ENCODE assay signal across 9 cellular contexts in genomic region chr2:63590621-63591408, GRCh38. TPM values are rescaled to one million over a fixed set of nuclear protein-coding genes. Genes with fewer than 3 reads are reported as not detected.
DNase-seq lines count a peak whose midpoint lies in the region; ATAC-seq and TF ChIP-seq lines count a peak whose summit lies in the region.
"Had no signal": no experiment of that assay in that cellular context is flagged by ENCODE, and none has a peak within 500 bp of the region (broad histone marks: within the 10 kb centered on the region; RNA-seq: fewer than 3 reads in every experiment).

No MANE protein-coding gene starts in this region.

- DNase-seq in CD8-positive, alpha-beta T cell = no peak
- DNase-seq in HFF-Myc (ENCODE audit: extremely low read depth, low read depth) (no peak), activated B cell treated with CpG ODN at 0.5 μM for 24 hours (no peak), lung (ENCODE audit: low spot score) (peak; percentile 33), NCI-H82 (lab: John Stamatoyannopoulos, UW) (no peak), DMS79 treated with DMSO at 0.1 percent for 48 hours (lab: John Stamatoyannopoulos, UW) (no peak), superior temporal gyrus (ENCODE audit: extremely low spot score) (no peak)
- DNase-seq: NCI-H226 had no signal

- no peak overlapping the region for H3K4me3 ChIP-seq in CD8-positive, alpha-beta T cell (ENCODE audit: low read depth, low read length)
- H3K4me3 ChIP-seq in HFF-Myc (replicated peaks; ENCODE audit: low read depth, low read length) (peak overlapping the region; percentile 91), lung (no peak overlapping the region)

- peak overlapping the region; percentile 90 for H3K4me3 Mint-ChIP-seq in CD8-positive, alpha-beta T cell
- peak overlapping the region; percentile 97 for H3K4me3 Mint-ChIP-seq in activated B cell treated with CpG ODN at 0.5 μM for 24 hours

- CTCF ChIA-PET in CD8-positive, alpha-beta T cell (lab: Charles Lee) = interaction anchor here (0.7 kb wide), 1 partner anchor 13 kb away, joined by 3 read pairs; no protein-coding TSS in a partner anchor
- CTCF ChIA-PET in activated B cell treated with CpG ODN at 0.5 μM for 24 hours (lab: Charles Lee) = no interaction called here

- H3K27me3 ChIP-seq in CD8-positive, alpha-beta T cell (ENCODE audit: insufficient read depth, low read length) = no peaks in the 10 kb centered on the region
- no peaks in the 10 kb centered on the region for H3K27me3 ChIP-seq in lung (ENCODE audit: control insufficient read depth, insufficient read depth)

- H3K4me1 ChIP-seq in CD8-positive, alpha-beta T cell (ENCODE audit: insufficient read depth, low read length) = peaks cover 19% of the 10 kb centered on the region
- peaks cover 2 to 12% of the 10 kb centered on the region in 2 donors for H3K4me1 ChIP-seq in lung (ENCODE audit: control insufficient read depth in 2 of 2, insufficient read depth in 2 of 2, low read length in 2 of 2)

- H3K4me1 Mint-ChIP-seq in CD8-positive, alpha-beta T cell (ENCODE audit: low read depth) = peaks cover 57% of the 10 kb centered on the region
- peaks cover 47% of the 10 kb centered on the region for H3K4me1 Mint-ChIP-seq in activated B cell treated with CpG ODN at 0.5 μM for 24 hours

- ATAC-seq in CD8-positive, alpha-beta T cell = no peak
- ATAC-seq in activated B cell treated with CpG ODN at 0.5 μM for 24 hours (ENCODE audit: low read depth) = no peak
- ATAC-seq in lung (ENCODE audit: insufficient read depth, low FRiP score) = no peak
- no peak for ATAC-seq in GM18870 (IDR thresholded peaks at IDR 0.05; ENCODE audit: unreplicated experiment)

- peak overlapping the region; percentile 50 for H3K27ac Mint-ChIP-seq in CD8-positive, alpha-beta T cell
- no peak overlapping the region for H3K27ac Mint-ChIP-seq in activated B cell treated with CpG ODN at 0.5 μM for 24 hours

- H3K9me3 Mint-ChIP-seq in CD8-positive, alpha-beta T cell = no peaks in the 10 kb centered on the region
- no peaks in the 10 kb centered on the region for H3K9me3 Mint-ChIP-seq in activated B cell treated with CpG ODN at 0.5 μM for 24 hours

- peaks cover 47% of the 10 kb centered on the region for H3K36me3 Mint-ChIP-seq in CD8-positive, alpha-beta T cell
- H3K36me3 Mint-ChIP-seq in activated B cell treated with CpG ODN at 0.5 μM for 24 hours (ENCODE audit: low read depth) = peaks cover 39% of the 10 kb centered on the region

- WGBS in lung, 2 donors = 48 to 49% methylated on average over 3 of the region's 3 CpGs

- TF ChIP-seq CTCF in CD8-positive, alpha-beta T cell (IDR thresholded peaks at IDR 0.05) = no peak
- TF ChIP-seq CTCF in HFF-Myc (IDR thresholded peaks at IDR 0.05; ENCODE audit: low read depth, low read length, missing control alignments) = no peak
- no peak for TF ChIP-seq CTCF in activated B cell treated with CpG ODN at 0.5 μM for 24 hours (IDR thresholded peaks at IDR 0.05)
- no peak for TF ChIP-seq CTCF in lung (IDR thresholded peaks at IDR 0.05; ENCODE audit: control extremely low read depth, extremely low read depth)

- H3K27ac ChIP-seq in CD8-positive, alpha-beta T cell (ENCODE audit: low read depth, low read length) = no peak overlapping the region
- peak overlapping the region in 1 of 2 donors; percentile 95 for H3K27ac ChIP-seq in lung (ENCODE audit: low read depth in 1 of 2, low read length in 1 of 2)

- H3K36me3 ChIP-seq in CD8-positive, alpha-beta T cell (ENCODE audit: insufficient read depth, low read length) = peaks cover 13% of the 10 kb centered on the region
- peaks cover 3 to 7% of the 10 kb centered on the region in 2 donors for H3K36me3 ChIP-seq in lung (ENCODE audit: control insufficient read depth in 2 of 2, insufficient read depth in 2 of 2, low read length in 2 of 2)

- no peaks in the 10 kb centered on the region for H3K27me3 Mint-ChIP-seq in CD8-positive, alpha-beta T cell (ENCODE audit: low read depth)
- H3K27me3 Mint-ChIP-seq in activated B cell treated with CpG ODN at 0.5 μM for 24 hours = no peaks in the 10 kb centered on the region

- intact Hi-C loops in CD8-positive, alpha-beta T cell (cut with DNase I, micrococcal nuclease) = no loop called here
- intact Hi-C loops in activated B cell treated with CpG ODN at 0.5 μM for 24 hours (cut with micrococcal nuclease) = no loop called here

- POLR2A ChIA-PET in CD8-positive, alpha-beta T cell (lab: Charles Lee) = no interaction called here
- POLR2A ChIA-PET in activated B cell treated with CpG ODN at 0.5 μM for 24 hours (lab: Charles Lee) = no interaction called here

- H3K9me3 ChIP-seq in CD8-positive, alpha-beta T cell (ENCODE audit: low read length) = no peaks in the 10 kb centered on the region
- no peaks in the 10 kb centered on the region for H3K9me3 ChIP-seq in lung (ENCODE audit: control insufficient read depth in 2 of 2, insufficient read depth in 1 of 2, low read length in 1 of 2)

RNA-seq across cellular contexts. Expression of gene MDH1, which starts 2.1 kb away (rescaled TPM):
- 10 to 100 TPM; 87.2 to 94.8 TPM for total RNA-seq in CD8-positive, alpha-beta T cell
- total RNA-seq in activated B cell treated with CpG ODN at 0.5 μM for 24 hours = 117 and 120 TPM in 2 replicates
- total RNA-seq in lung = 100 to 1,000 TPM; 110 to 120 TPM
- polyA plus RNA-seq in lung = 100 to 1,000 TPM; 120 to 203 TPM

RNA-seq across cellular contexts. Expression of gene WDPCP, which starts 2.5 kb away (rescaled TPM):
- total RNA-seq in CD8-positive, alpha-beta T cell = 10 to 100 TPM in 1 of 2 experiments, 1 to 10 TPM in 1; 9.6 to 11.9 TPM
- total RNA-seq in activated B cell treated with CpG ODN at 0.5 μM for 24 hours (10.0 and 12.9 TPM in 2 replicates), lung (10 to 100 TPM; 14.6 to 40.7 TPM)
- 1 to 10 TPM; 2.3 to 2.5 TPM for polyA plus RNA-seq in lung
